In genomic region chr2:174552891-174553290, GRCh38 we compare ENCODE assay signal across 28 cellular contexts. TPM values are rescaled to one million over a fixed set of nuclear protein-coding genes. Genes with fewer than 3 reads are reported as not detected.
DNase-seq lines count a peak whose midpoint lies in the region; ATAC-seq and TF ChIP-seq lines count a peak whose summit lies in the region.
"Had no signal": no experiment of that assay in that cellular context is flagged by ENCODE, and none has a peak within 500 bp of the region (broad histone marks: within the 10 kb centered on the region; RNA-seq: fewer than 3 reads in every experiment).

No MANE protein-coding gene starts in this region.

- H3K36me3 ChIP-seq in GM23248 (ENCODE audit: low read depth): no peaks in the 10 kb centered on the region
- peaks cover 31% of the 10 kb centered on the region for H3K36me3 ChIP-seq in neutrophil
- H3K36me3 ChIP-seq: prostate gland, sigmoid colon had no signal

- POLR2A ChIA-PET in activated CD4-positive, alpha-beta T cell treated with anti-CD3 and anti-CD28 coated beads for 36 hours (lab: Charles Lee): no interaction called here
- POLR2A ChIA-PET in activated naive CD8-positive, alpha-beta T cell treated with anti-CD3 and anti-CD28 coated beads, Interleukin-2, amount 10 ng/mL, durations not matched to agents 7 days and 5 days (lab: Charles Lee): interaction anchor here (1.0 kb wide), 1 partner anchor 59 kb away, joined by 3 read pairs; no protein-coding TSS in a partner anchor

- no peaks in the 10 kb centered on the region for H3K9me3 ChIP-seq in GM23248 (ENCODE audit: low read depth)
- no peaks in the 10 kb centered on the region for H3K9me3 ChIP-seq in neutrophil
- H3K9me3 ChIP-seq: gastroesophageal sphincter, prostate gland, sigmoid colon, testis had no signal

- no peak overlapping the region for H3K4me3 Mint-ChIP-seq in activated CD4-positive, alpha-beta T cell treated with anti-CD3 and anti-CD28 coated beads for 36 hours
- H3K4me3 Mint-ChIP-seq in activated naive CD8-positive, alpha-beta T cell treated with anti-CD3 and anti-CD28 coated beads, Interleukin-2, amount 10 ng/mL, durations not matched to agents 7 days and 5 days: peak overlapping the region; percentile 9
- H3K4me3 Mint-ChIP-seq: activated naive CD4-positive, alpha-beta T cell treated with anti-CD3 and anti-CD28 coated beads, Interleukin-2, amount 50 U/mL, for 24 hours; dendritic cell treated with granulocyte-macrophage colony-stimulating factor and Interleukin-4, amounts not matched to agents 40 ng/mL and 50 ng/mL, for 4 days had no signal

- DNase-seq in activated CD4-positive, alpha-beta T cell treated with anti-CD3 and anti-CD28 coated beads for 36 hours: no peak
- DNase-seq in activated CD4-positive, alpha-beta T cell treated with anti-CD3 and anti-CD28 coated beads for 4 hours: no peak
- DNase-seq in GM23248: peak; percentile 11
- DNase-seq in activated naive CD8-positive, alpha-beta T cell treated with anti-CD3 and anti-CD28 coated beads, Interleukin-2, amount 10 ng/mL, durations not matched to agents 7 days and 5 days: no peak
- DNase-seq in KG1 (lab: John Stamatoyannopoulos, UW): no peak
- DNase-seq in hypothalamus (lab: John Stamatoyannopoulos, UW): no peak
- DNase-seq: 8988T; activated CD4-positive, alpha-beta T cell treated with anti-CD3 and anti-CD28 coated beads for 1 hour; caudate nucleus; DMS153; hippocampal formation; IMR-90; mesenchymal stem cell; NCI-H1105 treated with DMSO at 0.1 percent for 48 hours; NCI-H2029; NCI-H69; nucleus accumbens; sigmoid colon; stimulated activated naive CD8-positive, alpha-beta T cell treated with anti-CD3 and anti-CD28 coated beads, Interleukin-15, Interleukin-2, amounts not matched to agents 100 U/mL and 50 U/mL, for 24 hours; SW 1271; testis had no signal

- H3K4me1 Mint-ChIP-seq in activated CD4-positive, alpha-beta T cell treated with anti-CD3 and anti-CD28 coated beads for 36 hours: peaks cover 35% of the 10 kb centered on the region
- H3K4me1 Mint-ChIP-seq in activated naive CD8-positive, alpha-beta T cell treated with anti-CD3 and anti-CD28 coated beads, Interleukin-2, amount 10 ng/mL, durations not matched to agents 7 days and 5 days: peaks cover 31% of the 10 kb centered on the region

- WGBS in GM23248 (ENCODE audit: low coverage in 1 of 2, low lambda C conversion rate in 2 of 2, missing lambda C conversion rate in 2 of 2), 2 experiments: 90 to 91% methylated on average over 5 of the region's 5 CpGs

- no peaks in the 10 kb centered on the region for H3K27me3 ChIP-seq in GM23248 (replicated peaks; ENCODE audit: insufficient read depth)
- H3K27me3 ChIP-seq in neutrophil: no peaks in the 10 kb centered on the region
- H3K27me3 ChIP-seq: gastroesophageal sphincter, sigmoid colon, testis had no signal

- H3K27me3 Mint-ChIP-seq in activated CD4-positive, alpha-beta T cell treated with anti-CD3 and anti-CD28 coated beads for 36 hours: no peaks in the 10 kb centered on the region
- no peaks in the 10 kb centered on the region for H3K27me3 Mint-ChIP-seq in activated naive CD8-positive, alpha-beta T cell treated with anti-CD3 and anti-CD28 coated beads, Interleukin-2, amount 10 ng/mL, durations not matched to agents 7 days and 5 days
- H3K27me3 Mint-ChIP-seq: activated naive CD4-positive, alpha-beta T cell treated with anti-CD3 and anti-CD28 coated beads, Interleukin-2, amount 50 U/mL, for 24 hours; dendritic cell treated with granulocyte-macrophage colony-stimulating factor and Interleukin-4, amounts not matched to agents 40 ng/mL and 50 ng/mL, for 4 days had no signal

- H3K27ac Mint-ChIP-seq in activated CD4-positive, alpha-beta T cell treated with anti-CD3 and anti-CD28 coated beads for 36 hours: peak overlapping the region; percentile 51
- H3K27ac Mint-ChIP-seq in activated naive CD8-positive, alpha-beta T cell treated with anti-CD3 and anti-CD28 coated beads, Interleukin-2, amount 10 ng/mL, durations not matched to agents 7 days and 5 days: peak overlapping the region; percentile 35
- H3K27ac Mint-ChIP-seq: dendritic cell treated with granulocyte-macrophage colony-stimulating factor and Interleukin-4, amounts not matched to agents 40 ng/mL and 50 ng/mL, for 4 days had no signal

- no peak overlapping the region for H3K4me2 ChIP-seq in GM23248 (ENCODE audit: unreplicated experiment)

- no peaks in the 10 kb centered on the region for H4K20me1 ChIP-seq in GM23248 (ENCODE audit: insufficient read depth)

- CTCF ChIA-PET in activated CD4-positive, alpha-beta T cell treated with anti-CD3 and anti-CD28 coated beads for 36 hours (lab: Charles Lee): interaction anchor here (0.7 kb wide), 1 partner anchor 90 kb away, joined by 4 read pairs; no protein-coding TSS in a partner anchor

- intact Hi-C loops in activated CD4-positive, alpha-beta T cell treated with anti-CD3 and anti-CD28 coated beads for 36 hours (cut with DNase I, micrococcal nuclease): no loop called here

- TF ChIP-seq CTCF in neutrophil (IDR thresholded peaks at IDR 0.05): no peak

- H2AFZ ChIP-seq in GM23248: no peak overlapping the region

- no peaks in the 10 kb centered on the region for H3K79me2 ChIP-seq in GM23248 (ENCODE audit: insufficient read depth)

- H3K27ac ChIP-seq in GM23248 (no peak overlapping the region), neutrophil (peak overlapping the region; percentile 84)
- H3K27ac ChIP-seq: gastroesophageal sphincter, prostate gland, sigmoid colon, testis had no signal

- no peak overlapping the region for H3K4me3 ChIP-seq in GM23248
- no peak overlapping the region for H3K4me3 ChIP-seq in neutrophil (ENCODE audit: low read depth in 1 of 2, low read length in 1 of 2)
- H3K4me3 ChIP-seq: gastroesophageal sphincter, prostate gland, sigmoid colon, testis had no signal

- H3K4me1 ChIP-seq in GM23248 (ENCODE audit: insufficient read depth) (no peaks in the 10 kb centered on the region), neutrophil (ENCODE audit: control insufficient read depth in 1 of 2, insufficient read depth in 1 of 2, low read depth in 1 of 2, low read length in 1 of 2) (peaks cover 19 to 22% of the 10 kb centered on the region in 2 experiments)
- H3K4me1 ChIP-seq: gastroesophageal sphincter, prostate gland, sigmoid colon, testis had no signal

- in situ Hi-C loops in GM23248 (cut with MboI): no loop called here

- no peak for ATAC-seq in activated CD4-positive, alpha-beta T cell treated with anti-CD3 and anti-CD28 coated beads for 36 hours
- ATAC-seq in activated naive CD8-positive, alpha-beta T cell treated with anti-CD3 and anti-CD28 coated beads, Interleukin-2, amount 10 ng/mL, durations not matched to agents 7 days and 5 days (ENCODE audit: low read depth): no peak
- no peak for ATAC-seq in GM18517 (IDR thresholded peaks at IDR 0.05; ENCODE audit: unreplicated experiment)
- ATAC-seq: gastroesophageal sphincter; left lobe of liver; stimulated activated naive CD8-positive, alpha-beta T cell treated with anti-CD3 and anti-CD28 coated beads, Interleukin-15, Interleukin-2, amounts not matched to agents 100 U/mL and 50 U/mL, for 24 hours had no signal

- no peak overlapping the region for H3K9ac ChIP-seq in GM23248

- H3F3A ChIP-seq in GM23248 (ENCODE audit: insufficient read depth): no peaks in the 10 kb centered on the region

- no peaks in the 10 kb centered on the region for H3K9me2 ChIP-seq in GM23248 (ENCODE audit: insufficient read depth)

- H3K36me3 Mint-ChIP-seq in activated CD4-positive, alpha-beta T cell treated with anti-CD3 and anti-CD28 coated beads for 36 hours (ENCODE audit: low read depth): peaks cover 9% of the 10 kb centered on the region
- peaks cover 16% of the 10 kb centered on the region for H3K36me3 Mint-ChIP-seq in activated naive CD8-positive, alpha-beta T cell treated with anti-CD3 and anti-CD28 coated beads, Interleukin-2, amount 10 ng/mL, durations not matched to agents 7 days and 5 days

- H3K9me3 Mint-ChIP-seq in activated CD4-positive, alpha-beta T cell treated with anti-CD3 and anti-CD28 coated beads for 36 hours (ENCODE audit: low read depth): peaks cover 5% of the 10 kb centered on the region
- no peaks in the 10 kb centered on the region for H3K9me3 Mint-ChIP-seq in activated naive CD8-positive, alpha-beta T cell treated with anti-CD3 and anti-CD28 coated beads, Interleukin-2, amount 10 ng/mL, durations not matched to agents 7 days and 5 days
- H3K9me3 Mint-ChIP-seq: activated naive CD4-positive, alpha-beta T cell treated with anti-CD3 and anti-CD28 coated beads, Interleukin-2, amount 50 U/mL, for 24 hours; dendritic cell treated with granulocyte-macrophage colony-stimulating factor and Interleukin-4, amounts not matched to agents 40 ng/mL and 50 ng/mL, for 4 days had no signal

RNA-seq across cellular contexts. Expression of gene WIPF1, which starts 44.7 kb away (rescaled TPM):
- 100 to 1,000 TPM; 161 to 188 TPM for total RNA-seq in activated CD4-positive, alpha-beta T cell treated with anti-CD3 and anti-CD28 coated beads for 36 hours
- 20.1 and 21.4 TPM in 2 replicates for total RNA-seq in GM23248 (2014; rRNA removed; shearing (Covaris generic))
- polyA plus RNA-seq in GM23248 (2016; fragmentation: Nextera tagmentation; extraction: Ambion mirVana): 47.8 and 50.3 TPM in 2 replicates
- 100 to 1,000 TPM; 446 to 480 TPM for total RNA-seq in activated naive CD8-positive, alpha-beta T cell treated with anti-CD3 and anti-CD28 coated beads, Interleukin-2, amount 10 ng/mL, durations not matched to agents 7 days and 5 days
